In the genomic region with DNA sequence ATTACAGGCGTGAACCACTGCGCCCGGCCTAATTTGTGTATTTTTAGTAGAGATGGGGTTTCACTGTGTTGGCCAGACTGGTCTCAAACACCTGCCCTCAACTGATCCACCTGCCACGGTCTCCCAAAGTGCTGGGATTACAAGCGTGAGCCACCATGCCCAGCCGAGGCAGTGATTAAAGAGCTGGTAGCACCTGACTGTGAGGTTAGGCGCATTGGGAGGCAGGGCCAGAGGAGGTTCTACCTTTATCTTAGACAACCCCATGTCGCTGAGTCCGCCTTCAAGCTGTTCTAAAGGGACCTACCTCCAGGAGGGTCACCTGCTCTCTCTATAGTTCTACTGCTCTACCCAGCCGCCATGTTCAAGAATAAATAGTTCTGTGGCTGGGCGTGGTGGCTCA, we compare ENCODE assay signal across 28 cellular contexts.
"Had no signal": no experiment of that assay in that cellular context is flagged by ENCODE, and none has a peak within 500 bp of the region (broad histone marks: within the 10 kb centered on the region; RNA-seq: fewer than 3 reads in every experiment).

No MANE protein-coding gene starts in this region.

- ATAC-seq: activated CD4-positive, CD25-positive, alpha-beta regulatory T cell treated with anti-CD3 and anti-CD28 coated beads, Interleukin-2, amount 50 U/mL, for 24 hours; activated CD8-positive, alpha-beta memory T cell treated with anti-CD3 and anti-CD28 coated beads, Interleukin-2, amount 10 ng/mL, durations not matched to agents 7 days and 5 days; activated CD8-positive, alpha-beta T cell treated with anti-CD3 and anti-CD28 coated beads for 36 hours; activated T-cell treated with anti-CD3 and anti-CD28 coated beads, Interleukin-2, amount 50 U/mL, for 72 hours; esophagus mucosa; T-helper 17 cell had no signal

- DNase-seq: activated B cell treated with CpG ODN at 0.5 μM for 24 hours; activated CD4-positive, alpha-beta T cell treated with anti-CD3 and anti-CD28 coated beads for 48 hours; activated CD4-positive, alpha-beta T cell treated with anti-CD3 and anti-CD28 coated beads, Interleukin-2, amount 50 U/mL, for 1 hour; activated CD4-positive, alpha-beta T cell treated with anti-CD3 and anti-CD28 coated beads, Interleukin-2, amount 50 U/mL, for 48 hours; activated CD8-positive, alpha-beta memory T cell treated with anti-CD3 and anti-CD28 coated beads, Interleukin-2, amount 10 ng/mL, durations not matched to agents 7 days and 5 days; activated CD8-positive, alpha-beta T cell treated with anti-CD3 and anti-CD28 coated beads for 36 hours; activated naive CD4-positive, alpha-beta T cell treated with anti-CD3 and anti-CD28 coated beads for 36 hours; activated T-cell treated with anti-CD3 and anti-CD28 coated beads for 4 hours; activated T-cell treated with anti-CD3 and anti-CD28 coated beads, Interleukin-2, amount 50 U/mL, for 24 hours; activated T-cell treated with anti-CD3 and anti-CD28 coated beads, Interleukin-2, amount 50 U/mL, for 72 hours; amniotic stem cell; anterior cingulate cortex; brain microvascular endothelial cell; effector memory CD4-positive, alpha-beta T cell; endodermal cell; foreskin fibroblast; head of caudate nucleus; T-helper 1 cell; T-helper 17 cell; T1000; WERI-Rb-1 had no signal

- H3K27ac ChIP-seq: brain microvascular endothelial cell, coronary artery, dorsolateral prefrontal cortex, WERI-Rb-1 had no signal

- H3K27me3 ChIP-seq: brain microvascular endothelial cell, dorsolateral prefrontal cortex had no signal

- H3K4me3 ChIP-seq: coronary artery, dorsolateral prefrontal cortex had no signal

- FAIRE-seq: astrocyte, bronchial epithelial cell, frontal cortex had no signal
